In the genomic region with DNA sequence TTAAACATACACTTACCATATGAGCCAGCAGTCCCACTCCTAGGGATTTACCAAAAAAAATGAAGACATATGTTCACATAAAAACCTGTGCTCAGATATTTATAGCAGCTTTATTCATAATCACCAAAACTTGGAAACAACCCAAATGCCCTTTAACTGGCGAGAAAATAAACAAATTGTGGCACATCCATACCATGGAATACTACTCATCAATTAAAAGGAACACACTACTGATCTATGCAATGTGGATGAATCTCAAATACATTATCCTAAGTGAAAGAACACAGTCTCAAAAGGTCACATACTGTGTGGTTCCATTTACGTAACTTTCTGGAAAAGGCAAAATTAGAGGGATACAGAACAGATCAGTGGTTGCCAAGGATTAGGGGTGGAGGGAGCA, we compare ENCODE assay signal across 19 cellular contexts. TPM values are rescaled to one million over a fixed set of nuclear protein-coding genes. Genes with fewer than 3 reads are reported as not detected.
A peak's percentile ranks its signal among the peaks of the same experiment; 100 is the strongest.
DNase-seq lines count a peak whose midpoint lies in the region; ATAC-seq and TF ChIP-seq lines count a peak whose summit lies in the region.
"Had no signal": no experiment of that assay in that cellular context is flagged by ENCODE, and none has a peak within 500 bp of the region (broad histone marks: within the 10 kb centered on the region; RNA-seq: fewer than 3 reads in every experiment).

No MANE protein-coding gene starts in this region.

- H3K79me2 ChIP-seq in SK-N-SH (ENCODE audit: insufficient read depth) = no peaks in the 10 kb centered on the region

- H3K27ac Mint-ChIP-seq in activated T-helper 2 cell treated with anti-CD3 and anti-CD28 coated beads, Interferon-gamma antibody, Interleukin-2, Interleukin-4, amounts not matched to agents 10 μg/mL and 5 μg/mL and 100 μg/mL, durations not matched to agents 14 hours and 24 hours and 36 hours = peak overlapping the region; percentile 27

- no peaks in the 10 kb centered on the region for H4K20me1 ChIP-seq in SK-N-SH (ENCODE audit: insufficient read depth)

- no peak for TF ChIP-seq EP300 in SK-N-SH (IDR thresholded peaks at IDR 0.05; ENCODE audit: borderline replicate concordance in 1 of 2, low read depth in 1 of 2, low read length in 1 of 2)

- no peak for TF ChIP-seq RAD21 in SK-N-SH (IDR thresholded peaks at IDR 0.05; ENCODE audit: low read length)

- H3K27ac ChIP-seq in SK-N-SH (ENCODE audit: low read depth in 2 of 2, low read length in 1 of 2) (no peak overlapping the region), Peyer's patch (no peak overlapping the region)
- H3K27ac ChIP-seq: PC-9, RWPE1 had no signal

- TF ChIP-seq CTCF in SK-N-SH (IDR thresholded peaks at IDR 0.05) = no peak
- no peak for TF ChIP-seq CTCF in fibroblast of villous mesenchyme (IDR thresholded peaks at IDR 0.05; ENCODE audit: insufficient read depth, low read depth, low read length)
- TF ChIP-seq CTCF in Peyer's patch (IDR thresholded peaks at IDR 0.05) = no peak

- H3K4me1 Mint-ChIP-seq in activated T-helper 2 cell treated with anti-CD3 and anti-CD28 coated beads, Interferon-gamma antibody, Interleukin-2, Interleukin-4, amounts not matched to agents 10 μg/mL and 5 μg/mL and 100 μg/mL, durations not matched to agents 14 hours and 24 hours and 36 hours (ENCODE audit: low read depth) = peaks cover 59% of the 10 kb centered on the region

- H3K4me3 Mint-ChIP-seq in activated T-helper 2 cell treated with anti-CD3 and anti-CD28 coated beads, Interferon-gamma antibody, Interleukin-2, Interleukin-4, amounts not matched to agents 10 μg/mL and 5 μg/mL and 100 μg/mL, durations not matched to agents 14 hours and 24 hours and 36 hours (ENCODE audit: low read depth) = no peak overlapping the region
- H3K4me3 Mint-ChIP-seq: IgD-negative memory B cell had no signal

- no peaks in the 10 kb centered on the region for H3K9me2 ChIP-seq in SK-N-SH

- no peak for TF ChIP-seq POLR2A in Peyer's patch (IDR thresholded peaks at IDR 0.05)

- H3K4me3 ChIP-seq in SK-N-SH (ENCODE audit: low read depth in 2 of 2, low read length in 1 of 2) (no peak overlapping the region), fibroblast of villous mesenchyme (ENCODE audit: low read depth, low read length) (no peak overlapping the region), Peyer's patch (no peak overlapping the region)
- H3K4me3 ChIP-seq: PC-9 had no signal

- H3K4me1 ChIP-seq in SK-N-SH (ENCODE audit: control insufficient read depth in 1 of 2, insufficient read depth in 2 of 2, low read depth in 1 of 2, low read length in 1 of 2) (peaks cover under 1 to 4% of the 10 kb centered on the region in 2 experiments; a peak in 2 of 4 replicates), Peyer's patch (peaks cover 0 to 7% (median 0%) of the 10 kb centered on the region in 4 donors)

- no peaks in the 10 kb centered on the region for H3K36me3 ChIP-seq in SK-N-SH (replicated peaks in 1 of 2; ENCODE audit: control insufficient read depth in 1 of 2, insufficient read depth in 2 of 2, low read length in 1 of 2)
- H3K36me3 ChIP-seq in Peyer's patch = no peaks in the 10 kb centered on the region

- ATAC-seq in SK-N-SH treated with all-trans-retinoic acid at 6 μM for 48 hours (no peak), HG03135 (IDR thresholded peaks at IDR 0.05; ENCODE audit: unreplicated experiment) (no peak)

- no peak for DNase-seq in SK-N-SH
- DNase-seq in activated T-helper 2 cell treated with anti-CD3 and anti-CD28 coated beads, Interferon-gamma antibody, Interleukin-2, Interleukin-4, amounts not matched to agents 10 μg/mL and 5 μg/mL and 100 μg/mL, durations not matched to agents 14 hours and 24 hours and 36 hours (ENCODE audit: low spot score) = no peak
- peak; percentile 44 for DNase-seq in fibroblast of villous mesenchyme (ENCODE audit: low read depth)
- no peak for DNase-seq in RKO (ENCODE audit: low spot score)
- no peak for DNase-seq in Peyer's patch
- DNase-seq: Calu3, DMS79 treated with DMSO at 0.1 percent for 48 hours, H7, NCI-H1048, NCI-H1417, NCI-H1694 treated with DMSO at 0.1 percent for 48 hours, NCI-H2081 treated with DMSO at 0.1 percent for 48 hours, NCI-H526 treated with DMSO at 0.1 percent for 48 hours, PC-9, SHP77 had no signal

- no peak overlapping the region for H3K9ac ChIP-seq in SK-N-SH

- H3K9me3 Mint-ChIP-seq in activated T-helper 2 cell treated with anti-CD3 and anti-CD28 coated beads, Interferon-gamma antibody, Interleukin-2, Interleukin-4, amounts not matched to agents 10 μg/mL and 5 μg/mL and 100 μg/mL, durations not matched to agents 14 hours and 24 hours and 36 hours = no peaks in the 10 kb centered on the region
- H3K9me3 Mint-ChIP-seq: IgD-negative memory B cell had no signal

- no peaks in the 10 kb centered on the region for H3K27me3 Mint-ChIP-seq in activated T-helper 2 cell treated with anti-CD3 and anti-CD28 coated beads, Interferon-gamma antibody, Interleukin-2, Interleukin-4, amounts not matched to agents 10 μg/mL and 5 μg/mL and 100 μg/mL, durations not matched to agents 14 hours and 24 hours and 36 hours (ENCODE audit: low read depth)

- WGBS in SK-N-SH (ENCODE audit: low lambda C conversion rate) = 56% methylated on average over 2 of the region's 2 CpGs

- H3F3A ChIP-seq in SK-N-SH (replicated peaks; ENCODE audit: insufficient read depth) = peaks cover 7% of the 10 kb centered on the region

- POLR2A ChIA-PET in SK-N-SH (lab: Yijun Ruan, JAX) = no interaction called here

- H3K36me3 Mint-ChIP-seq in activated T-helper 2 cell treated with anti-CD3 and anti-CD28 coated beads, Interferon-gamma antibody, Interleukin-2, Interleukin-4, amounts not matched to agents 10 μg/mL and 5 μg/mL and 100 μg/mL, durations not matched to agents 14 hours and 24 hours and 36 hours (ENCODE audit: low read depth) = peaks cover 3% of the 10 kb centered on the region
- H3K36me3 Mint-ChIP-seq: IgD-negative memory B cell had no signal

- intact Hi-C loops in activated T-helper 2 cell treated with anti-CD3 and anti-CD28 coated beads, Interferon-gamma antibody, Interleukin-2, Interleukin-4, amounts not matched to agents 10 μg/mL and 5 μg/mL and 100 μg/mL, durations not matched to agents 14 hours and 24 hours and 36 hours (cut with micrococcal nuclease) = loop anchor here (2.0 kb wide), 2 partner anchors 29 to 67 kb away; no protein-coding TSS in a partner anchor

- H3K27me3 ChIP-seq in SK-N-SH (ENCODE audit: insufficient read depth) (peaks cover 9% of the 10 kb centered on the region; the same call in 1 of the 2 replicates), Peyer's patch (no peaks in the 10 kb centered on the region)

- no peak overlapping the region for H3K4me2 ChIP-seq in SK-N-SH
- H3K4me2 ChIP-seq: PC-9 had no signal

- CTCF ChIA-PET in SK-N-SH (lab: Yijun Ruan, JAX) = no interaction called here

- no peaks in the 10 kb centered on the region for H3K9me3 ChIP-seq in SK-N-SH
- no peaks in the 10 kb centered on the region for H3K9me3 ChIP-seq in Peyer's patch

- H2AFZ ChIP-seq in SK-N-SH (ENCODE audit: low read depth) = no peak overlapping the region
- H2AFZ ChIP-seq: PC-9 had no signal

TF ChIP-seq in SK-N-SH treated with all-trans-retinoic acid at 6 μM for 48 hours, 23 proteins besides CTCF, POLR2A, EP300 and RAD21:
- TF ChIP-seq ISL1 (CRISPR knock-in tag; IDR thresholded peaks at IDR 0.05) (no peak), GLIS3 (CRISPR knock-in tag; IDR thresholded peaks at IDR 0.05) (no peak), ZNF8 (CRISPR knock-in tag; IDR thresholded peaks at IDR 0.05) (0 out of 2 replicates have a peak, but pooled peaks have one; percentile 15), ZC3H10 (CRISPR knock-in tag; IDR thresholded peaks at IDR 0.05) (no peak)

TF ChIP-seq in SK-N-SH, 30 proteins besides CTCF, POLR2A, EP300 and RAD21:
- TF ChIP-seq, protein P1, sequence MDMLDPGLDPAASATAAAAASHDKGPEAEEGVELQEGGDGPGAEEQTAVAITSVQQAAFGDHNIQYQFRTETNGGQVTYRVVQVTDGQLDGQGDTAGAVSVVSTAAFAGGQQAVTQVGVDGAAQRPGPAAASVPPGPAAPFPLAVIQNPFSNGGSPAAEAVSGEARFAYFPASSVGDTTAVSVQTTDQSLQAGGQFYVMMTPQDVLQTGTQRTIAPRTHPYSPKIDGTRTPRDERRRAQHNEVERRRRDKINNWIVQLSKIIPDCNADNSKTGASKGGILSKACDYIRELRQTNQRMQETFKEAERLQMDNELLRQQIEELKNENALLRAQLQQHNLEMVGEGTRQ (IDR thresholded peaks at IDR 0.05; ENCODE audit: borderline replicate concordance, low read depth, low read length) = no peak
- TF ChIP-seq RFX5 (IDR thresholded peaks at IDR 0.05; ENCODE audit: low read length) (no peak), TEAD4 (IDR thresholded peaks at IDR 0.05; ENCODE audit: borderline replicate concordance, insufficient read depth) (no peak)

RNA-seq across cellular contexts. Expression of a gene that starts 7.3 kb away (rescaled TPM):
- polyA plus RNA-seq in SK-N-SH (2012; rRNA removed) = 3.2 and 3.6 TPM in 2 replicates
- 5.4 and 6.1 TPM in 2 replicates for polyA plus RNA-seq in SK-N-SH (2012; cell fraction: cytosol; rRNA removed)
- 1.7 and 4.1 TPM in 2 replicates for polyA plus RNA-seq in SK-N-SH (2012; cell fraction: nucleus; rRNA removed)
- total RNA-seq in activated T-helper 2 cell treated with anti-CD3 and anti-CD28 coated beads, Interferon-gamma antibody, Interleukin-2, Interleukin-4, amounts not matched to agents 10 μg/mL and 5 μg/mL and 100 μg/mL, durations not matched to agents 14 hours and 24 hours and 36 hours = 78.1 and 78.3 TPM in 2 replicates
- total RNA-seq in fibroblast of villous mesenchyme = 9.3 and 13.0 TPM in 2 replicates
- total RNA-seq in Peyer's patch = 10 to 100 TPM in 1 of 4 donors, 1 to 10 TPM in 3; 7.9 to 11.6 (median 9.6) TPM
